Comparison of ENCODE assay signal across 8 cellular contexts in genomic region chr4:1218892-1219552, GRCh38. TPM values are rescaled to one million over a fixed set of nuclear protein-coding genes. Genes with fewer than 3 reads are reported as not detected.
A peak's percentile ranks its signal among the peaks of the same experiment; 100 is the strongest.
DNase-seq lines count a peak whose midpoint lies in the region; ATAC-seq and TF ChIP-seq lines count a peak whose summit lies in the region.

No MANE protein-coding gene starts in this region.

- H3K36me3 Mint-ChIP-seq in glutamatergic neuron (ENCODE audit: unreplicated experiment), result peaks cover 19% of the 10 kb centered on the region

- peaks cover 13% of the 10 kb centered on the region for H3K4me1 Mint-ChIP-seq in glutamatergic neuron (ENCODE audit: low read depth, unreplicated experiment)

- ATAC-seq in GM18508 (IDR thresholded peaks at IDR 0.05; ENCODE audit: insufficient read depth, unreplicated experiment) (peak; percentile 49), GM21723 (IDR thresholded peaks at IDR 0.05; ENCODE audit: unreplicated experiment) (peak; percentile 66)

- H3K36me3 ChIP-seq in ascending aorta, result peaks cover 56 to 74% of the 10 kb centered on the region in 2 donors

- H3K27ac Mint-ChIP-seq in glutamatergic neuron (ENCODE audit: unreplicated experiment), result peak overlapping the region; percentile 43

- DNase-seq in Kasumi-1 (lab: John Stamatoyannopoulos, UW) (peak; percentile 86 to 91), glutamatergic neuron (no peak), DMS53 (lab: John Stamatoyannopoulos, UW) (no peak), NCI-H345 treated with DMSO at 0.1 percent for 48 hours (lab: John Stamatoyannopoulos, UW; ENCODE audit: unreplicated experiment) (no peak), ascending aorta (ENCODE audit: low spot score in 2 of 2) (no peak), NCI-H1105 (lab: John Stamatoyannopoulos, UW) (no peak)

- no peaks in the 10 kb centered on the region for H3K4me1 ChIP-seq in ascending aorta

- H3K27me3 ChIP-seq in ascending aorta, result no peaks in the 10 kb centered on the region

- H3K9me3 ChIP-seq in ascending aorta, result no peaks in the 10 kb centered on the region

- H3K4me3 Mint-ChIP-seq in glutamatergic neuron (ENCODE audit: unreplicated experiment), result no peak overlapping the region

- intact Hi-C loops in ascending aorta (cut with DNase I), result no loop called here

- H3K4me3 ChIP-seq in ascending aorta, result no peak overlapping the region

- H3K27ac ChIP-seq in ascending aorta, result no peak overlapping the region

- TF ChIP-seq CTCF in glutamatergic neuron (IDR thresholded peaks at IDR 0.05; ENCODE audit: partially characterized antibody, unreplicated experiment) (no peak), ascending aorta (IDR thresholded peaks at IDR 0.05) (no peak)

- peaks cover 7% of the 10 kb centered on the region for H3K9me3 Mint-ChIP-seq in glutamatergic neuron (ENCODE audit: unreplicated experiment)

- H3K27me3 Mint-ChIP-seq in glutamatergic neuron (ENCODE audit: unreplicated experiment), result peaks cover 10% of the 10 kb centered on the region

RNA-seq across cellular contexts. Expression of gene CTBP1, which starts 29.9 kb away (rescaled TPM):
- total RNA-seq in glutamatergic neuron (ENCODE audit: unreplicated experiment) (302 TPM), ascending aorta (273 TPM)

RNA-seq across cellular contexts. Expression of gene SPON2, which starts 46.6 kb away (rescaled TPM):
- total RNA-seq in glutamatergic neuron (ENCODE audit: unreplicated experiment) (769 TPM), ascending aorta (14.0 TPM)

Comparison
In these comparisons a context has a peak if more than half of its experiments do, and no peak if none do; other contexts are left out.
1. DNase-seq: peak in Kasumi-1 (2 of 2); none in glutamatergic neuron (single experiment), DMS53 (single experiment), NCI-H345 treated with DMSO at 0.1 percent for 48 hours (single experiment), ascending aorta (0 of 2) and NCI-H1105 (single experiment).
2. RNA of gene SPON2, which starts 46.6 kb away (total RNA-seq): 769 TPM in glutamatergic neuron (single experiment); 14.0 TPM in ascending aorta (single experiment); every median in the first group is over 10 times any median in the second.